ENCODE assay signal across 8 cellular contexts in the genomic region with DNA sequence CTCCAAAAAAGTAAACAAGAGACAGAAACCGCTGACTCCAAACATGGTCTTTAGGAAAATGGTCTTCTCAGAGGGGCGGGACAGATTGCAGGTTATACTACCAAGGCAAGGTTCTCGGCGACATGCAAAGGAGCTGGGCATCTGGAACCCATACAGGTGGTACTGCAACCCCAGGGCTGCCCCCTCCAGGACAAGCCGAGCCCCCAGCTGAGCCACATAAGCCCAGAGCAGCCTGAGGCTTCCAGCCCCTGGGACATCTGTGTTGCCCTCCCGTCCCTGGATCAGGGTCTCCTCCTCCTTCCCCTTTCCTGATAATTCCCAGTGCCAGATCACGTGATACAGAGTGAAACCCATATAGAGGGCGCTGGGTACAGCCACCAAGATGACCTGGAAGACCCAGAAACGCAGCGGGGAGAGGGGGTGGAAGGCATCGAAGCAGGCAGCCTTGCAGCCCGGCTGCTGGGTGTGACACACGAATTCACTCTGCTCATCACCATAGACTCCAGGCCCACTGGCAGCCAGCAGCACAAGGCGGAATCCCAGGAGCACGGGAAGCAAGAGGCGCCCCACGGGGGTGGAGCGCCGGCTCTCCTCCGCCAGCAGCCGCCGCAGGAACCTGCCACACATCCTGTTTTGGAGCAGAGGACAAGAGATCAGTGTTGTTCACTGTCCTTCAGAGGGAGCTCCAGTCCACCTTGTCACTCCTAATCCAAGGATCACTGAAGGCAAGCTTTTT. TPM values are rescaled to one million over a fixed set of nuclear protein-coding genes. Genes with fewer than 3 reads are reported as not detected.
A peak's percentile ranks its signal among the peaks of the same experiment; 100 is the strongest.
DNase-seq lines count a peak whose midpoint lies in the region; ATAC-seq and TF ChIP-seq lines count a peak whose summit lies in the region.

GJC3 (minus strand) TSS at position 627 of the 736 bp plus-strand sequence; CDS start at position 627, 0 bp downstream.

- POLR2A ChIA-PET in activated CD4-positive, alpha-beta T cell treated with anti-CD3 and anti-CD28 coated beads for 36 hours (lab: Charles Lee), result interaction anchor here (2.1 kb wide), 1 partner anchor 9 kb away, joined by 8 read pairs; no protein-coding TSS in a partner anchor

- TF ChIP-seq CTCF in chondrocyte (IDR thresholded peaks at IDR 0.05), result peak; percentile 70
- TF ChIP-seq CTCF in kidney epithelial cell (IDR thresholded peaks at IDR 0.05; ENCODE audit: insufficient read depth, low read length, poor library complexity, severe bottlenecking), result peak; percentile 28

- no peaks in the 10 kb centered on the region for H3K36me3 Mint-ChIP-seq in activated CD4-positive, alpha-beta T cell treated with anti-CD3 and anti-CD28 coated beads for 36 hours (ENCODE audit: low read depth)
- no peaks in the 10 kb centered on the region for H3K36me3 Mint-ChIP-seq in chondrocyte (ENCODE audit: low read depth)

- no peaks in the 10 kb centered on the region for H3K9me3 Mint-ChIP-seq in activated CD4-positive, alpha-beta T cell treated with anti-CD3 and anti-CD28 coated beads for 36 hours (ENCODE audit: low read depth)
- no peaks in the 10 kb centered on the region for H3K9me3 Mint-ChIP-seq in chondrocyte (ENCODE audit: low read depth)

- CTCF ChIA-PET in activated CD4-positive, alpha-beta T cell treated with anti-CD3 and anti-CD28 coated beads for 36 hours (lab: Charles Lee), result interaction anchor here (0.9 to 4.4 kb wide), 8 partner anchors 10 to 372 kb away, joined by 3 to 38 read pairs (median 4); partner anchors contain the start of genes TRIM4 and ZKSCAN1

- peak within 1 kb of the TSS; percentile 43 for H3K27ac Mint-ChIP-seq in activated CD4-positive, alpha-beta T cell treated with anti-CD3 and anti-CD28 coated beads for 36 hours
- no peak within 1 kb of the TSS for H3K27ac Mint-ChIP-seq in chondrocyte (ENCODE audit: unreplicated experiment)

- ATAC-seq in activated CD4-positive, alpha-beta T cell treated with anti-CD3 and anti-CD28 coated beads for 36 hours, result peak; percentile 95

- peak within 1 kb of the TSS; percentile 13 for H3K4me3 ChIP-seq in kidney epithelial cell (ENCODE audit: low read depth, low read length)

- peak within 1 kb of the TSS; percentile 64 for H3K4me3 Mint-ChIP-seq in activated CD4-positive, alpha-beta T cell treated with anti-CD3 and anti-CD28 coated beads for 36 hours
- H3K4me3 Mint-ChIP-seq in chondrocyte (ENCODE audit: unreplicated experiment), result peak within 1 kb of the TSS; percentile 39

- peak; percentile 70 for DNase-seq in activated CD4-positive, alpha-beta T cell treated with anti-CD3 and anti-CD28 coated beads for 36 hours
- no peak for DNase-seq in activated CD4-positive, alpha-beta T cell treated with anti-CD3 and anti-CD28 coated beads for 1 hour
- DNase-seq in NCI-H1694 (lab: John Stamatoyannopoulos, UW), result peak; percentile 49
- DNase-seq in T-helper 9 cell, result peak; percentile 17
- no peak for DNase-seq in chondrocyte (ENCODE audit: low spot score)
- no peak for DNase-seq in kidney epithelial cell (ENCODE audit: low read depth)
- peak; percentile 8 for DNase-seq in stimulated activated CD4-positive, alpha-beta T cell treated with anti-CD3 and anti-CD28 coated beads, Interleukin-2, amount 100 ng/mL, for 4 hours (ENCODE audit: low read depth)
- no peak for DNase-seq in NCI-H446 treated with DMSO at 0.1 percent for 48 hours (lab: John Stamatoyannopoulos, UW)

- intact Hi-C loops in activated CD4-positive, alpha-beta T cell treated with anti-CD3 and anti-CD28 coated beads for 36 hours (cut with DNase I, micrococcal nuclease), result no loop called here

- H3K27me3 ChIP-seq in kidney epithelial cell (ENCODE audit: control insufficient read depth, insufficient read depth, low read length), result peaks cover 13% of the 10 kb centered on the region

- peaks cover 10% of the 10 kb centered on the region for H3K27me3 Mint-ChIP-seq in activated CD4-positive, alpha-beta T cell treated with anti-CD3 and anti-CD28 coated beads for 36 hours
- H3K27me3 Mint-ChIP-seq in chondrocyte (ENCODE audit: low read depth), result peaks cover 40% of the 10 kb centered on the region

- peaks cover 25% of the 10 kb centered on the region for H3K4me1 Mint-ChIP-seq in activated CD4-positive, alpha-beta T cell treated with anti-CD3 and anti-CD28 coated beads for 36 hours
- peaks cover 7% of the 10 kb centered on the region for H3K4me1 Mint-ChIP-seq in chondrocyte (ENCODE audit: low read depth)

- no peaks in the 10 kb centered on the region for H3K36me3 ChIP-seq in kidney epithelial cell (ENCODE audit: control insufficient read depth, insufficient read depth, low read length)

RNA-seq across cellular contexts. Expression of gene GJC3, which starts in this region (rescaled TPM):
- 1 to 10 TPM in 1 of 2 experiments, under 1 TPM in 1; 0.73 to 1.1 TPM for total RNA-seq in activated CD4-positive, alpha-beta T cell treated with anti-CD3 and anti-CD28 coated beads for 36 hours
- total RNA-seq in chondrocyte, result not detected in 3 replicates
- not detected in 2 replicates for total RNA-seq in kidney epithelial cell

Comparison
In these comparisons a context has a peak if more than half of its experiments do, and no peak if none do; other contexts are left out.
1. DNase-seq: peak in activated CD4-positive, alpha-beta T cell treated with anti-CD3 and anti-CD28 coated beads for 36 hours (single experiment), NCI-H1694 (single experiment), T-helper 9 cell (single experiment) and stimulated activated CD4-positive, alpha-beta T cell treated with anti-CD3 and anti-CD28 coated beads, Interleukin-2, amount 100 ng/mL, for 4 hours (single experiment); none in activated CD4-positive, alpha-beta T cell treated with anti-CD3 and anti-CD28 coated beads for 1 hour (single experiment), chondrocyte (single experiment), kidney epithelial cell (single experiment) and NCI-H446 treated with DMSO at 0.1 percent for 48 hours (single experiment).